Comparison of ENCODE assay signal across 14 cellular contexts in genomic region chr7:154853727-154854095, GRCh38.
"Had no signal": no experiment of that assay in that cellular context is flagged by ENCODE, and none has a peak within 500 bp of the region (broad histone marks: within the 10 kb centered on the region; RNA-seq: fewer than 3 reads in every experiment).

No MANE protein-coding gene starts in this region.

- H3K4me1 ChIP-seq: body of pancreas, tibial nerve, vagina had no signal

- H3K27ac Mint-ChIP-seq: activated naive CD8-positive, alpha-beta T cell; memory B cell; nephron; T-helper 2 cell treated with Interferon-gamma antibody and Interleukin-4, amounts not matched to agents 5 μg/mL and 100 μg/mL, for 36 hours had no signal

- ATAC-seq: body of pancreas; stimulated activated naive CD8-positive, alpha-beta T cell treated with anti-CD3 and anti-CD28 coated beads, Interleukin-15, Interleukin-2, amounts not matched to agents 100 U/mL and 50 U/mL, for 24 hours had no signal

- H3K27me3 ChIP-seq: body of pancreas, tibial nerve, vagina had no signal

- H3K4me1 Mint-ChIP-seq: memory B cell, nephron had no signal

- H3K36me3 Mint-ChIP-seq: memory B cell had no signal

- H3K4me3 ChIP-seq: body of pancreas, tibial nerve, vagina had no signal

- H3K9me3 Mint-ChIP-seq: memory B cell; T-helper 2 cell treated with Interferon-gamma antibody and Interleukin-4, amounts not matched to agents 5 μg/mL and 100 μg/mL, for 36 hours had no signal

- H3K36me3 ChIP-seq: tibial nerve, vagina had no signal

- H3K27ac ChIP-seq: body of pancreas, tibial nerve, vagina had no signal

- H3K9me3 ChIP-seq: vagina had no signal

- H3K4me3 Mint-ChIP-seq: activated naive CD8-positive, alpha-beta T cell; memory B cell; nephron; T-helper 2 cell treated with Interferon-gamma antibody and Interleukin-4, amounts not matched to agents 5 μg/mL and 100 μg/mL, for 36 hours had no signal

- DNase-seq: activated CD4-positive, alpha-beta T cell treated with anti-CD3 and anti-CD28 coated beads, Interleukin-2, amount 50 U/mL, for 4 hours; activated gamma-delta T cell treated with Interleukin-2 at 50 U/mL for 16 hours; body of pancreas; kidney; retina; stimulated activated CD4-positive, alpha-beta T cell treated with anti-CD3 and anti-CD28 coated beads, Interleukin-2, amount 100 ng/mL, for 24 hours; stimulated activated naive CD8-positive, alpha-beta T cell treated with anti-CD3 and anti-CD28 coated beads, Interleukin-15, Interleukin-2, amounts not matched to agents 100 U/mL and 50 U/mL, for 24 hours; substantia nigra had no signal
